Comparison of ENCODE assay signal across 28 cellular contexts in genomic region chr5:41213340-41213739, GRCh38. TPM values are rescaled to one million over a fixed set of nuclear protein-coding genes. Genes with fewer than 3 reads are reported as not detected.
DNase-seq lines count a peak whose midpoint lies in the region; ATAC-seq and TF ChIP-seq lines count a peak whose summit lies in the region.
"Had no signal": no experiment of that assay in that cellular context is flagged by ENCODE, and none has a peak within 500 bp of the region (broad histone marks: within the 10 kb centered on the region; RNA-seq: fewer than 3 reads in every experiment).

Gene C6, minus strand, starts transcription at chr5:41213532. Its CDS starts 10,302 bp downstream, at chr5:41203230.

- H3K4me3 Mint-ChIP-seq in progenitor cell of endocrine pancreas (ENCODE audit: low read depth) = no peak within 1 kb of the TSS
- H3K4me3 Mint-ChIP-seq: activated CD4-positive, alpha-beta T cell treated with anti-CD3 and anti-CD28 coated beads for 36 hours; activated CD8-positive, alpha-beta T cell treated with anti-CD3 and anti-CD28 coated beads for 36 hours; activated T-helper 17 cell treated with anti-CD3 and anti-CD28 coated beads, Interleukin-2, amount 50 U/mL, for 72 hours; CD4-positive, CD25-positive, alpha-beta regulatory T cell; H9; natural killer cell; stimulated activated naive CD8-positive, alpha-beta T cell treated with anti-CD3 and anti-CD28 coated beads, Interleukin-15, Interleukin-2, amounts not matched to agents 100 ng/mL and 50 ng/mL, for 24 hours had no signal

- ATAC-seq in Right ventricle myocardium superior (ENCODE audit: poor library complexity) (peak; percentile 94), left colon (peak; percentile 93), HG03196 (IDR thresholded peaks at IDR 0.05; ENCODE audit: unreplicated experiment) (no peak), GM21367 (IDR thresholded peaks at IDR 0.05; ENCODE audit: unreplicated experiment) (no peak)
- ATAC-seq: activated CD4-positive, alpha-beta T cell treated with anti-CD3 and anti-CD28 coated beads for 36 hours; activated CD8-positive, alpha-beta T cell treated with anti-CD3 and anti-CD28 coated beads for 36 hours; activated T-helper 17 cell treated with anti-CD3 and anti-CD28 coated beads, Interleukin-2, amount 50 U/mL, for 72 hours; natural killer cell had no signal

- no peaks in the 10 kb centered on the region for H3K36me3 Mint-ChIP-seq in progenitor cell of endocrine pancreas (ENCODE audit: insufficient read depth)
- H3K36me3 Mint-ChIP-seq: CD4-positive, CD25-positive, alpha-beta regulatory T cell; natural killer cell had no signal

- H3K27me3 Mint-ChIP-seq in progenitor cell of endocrine pancreas = no peaks in the 10 kb centered on the region
- H3K27me3 Mint-ChIP-seq: activated CD8-positive, alpha-beta T cell treated with anti-CD3 and anti-CD28 coated beads for 36 hours; activated T-helper 17 cell treated with anti-CD3 and anti-CD28 coated beads, Interleukin-2, amount 50 U/mL, for 72 hours; CD4-positive, CD25-positive, alpha-beta regulatory T cell; stimulated activated naive CD8-positive, alpha-beta T cell treated with anti-CD3 and anti-CD28 coated beads, Interleukin-15, Interleukin-2, amounts not matched to agents 100 ng/mL and 50 ng/mL, for 24 hours had no signal

- peaks cover 18% of the 10 kb centered on the region for H3K4me1 Mint-ChIP-seq in progenitor cell of endocrine pancreas (ENCODE audit: low read depth)
- H3K4me1 Mint-ChIP-seq: activated CD4-positive, alpha-beta T cell treated with anti-CD3 and anti-CD28 coated beads for 36 hours; activated T-helper 17 cell treated with anti-CD3 and anti-CD28 coated beads, Interleukin-2, amount 50 U/mL, for 72 hours; CD4-positive, CD25-positive, alpha-beta regulatory T cell; H9; natural killer cell had no signal

- DNase-seq in HuH-7.5 (ENCODE audit: low spot score) (peak; percentile 8), Right ventricle myocardium superior (no peak), left colon (no peak), progenitor cell of endocrine pancreas (ENCODE audit: low spot score, unreplicated experiment) (no peak), NK-92 (lab: John Stamatoyannopoulos, UW; ENCODE audit: unreplicated experiment) (no peak)
- DNase-seq in stimulated activated CD8-positive, alpha-beta memory T cell treated with anti-CD3 and anti-CD28 coated beads, Interleukin-4, amount 100 ng/mL, for 48 hours = no peak
- DNase-seq: activated CD4-positive, alpha-beta T cell treated with anti-CD3 and anti-CD28 coated beads for 36 hours; activated CD8-positive, alpha-beta T cell treated with anti-CD3 and anti-CD28 coated beads for 36 hours; activated naive CD4-positive, alpha-beta T cell treated with anti-CD3 and anti-CD28 coated beads, Interleukin-2, amount 50 U/mL, for 16 hours; AML-193; CD4-positive, CD25-positive, alpha-beta regulatory T cell; effector CD4-positive, alpha-beta T cell; H9; natural killer cell; NCI-H146; NCI-H774; occipital lobe; spleen; stimulated activated CD4-positive, alpha-beta T cell treated with anti-CD3 and anti-CD28 coated beads, Interleukin-2, amount 100 ng/mL, for 24 hours; T1000; uterus had no signal

- H3K27ac Mint-ChIP-seq in progenitor cell of endocrine pancreas = peak within 1 kb of the TSS; percentile 4
- H3K27ac Mint-ChIP-seq: activated CD4-positive, alpha-beta T cell treated with anti-CD3 and anti-CD28 coated beads for 36 hours; activated CD8-positive, alpha-beta T cell treated with anti-CD3 and anti-CD28 coated beads for 36 hours; activated T-helper 17 cell treated with anti-CD3 and anti-CD28 coated beads, Interleukin-2, amount 50 U/mL, for 72 hours; CD4-positive, CD25-positive, alpha-beta regulatory T cell; H9; natural killer cell; stimulated activated naive CD8-positive, alpha-beta T cell treated with anti-CD3 and anti-CD28 coated beads, Interleukin-15, Interleukin-2, amounts not matched to agents 100 ng/mL and 50 ng/mL, for 24 hours had no signal

- H3K9me3 Mint-ChIP-seq in progenitor cell of endocrine pancreas (ENCODE audit: low read depth) = peaks cover 6% of the 10 kb centered on the region
- H3K9me3 Mint-ChIP-seq: activated CD8-positive, alpha-beta T cell treated with anti-CD3 and anti-CD28 coated beads for 36 hours; stimulated activated naive CD8-positive, alpha-beta T cell treated with anti-CD3 and anti-CD28 coated beads, Interleukin-15, Interleukin-2, amounts not matched to agents 100 ng/mL and 50 ng/mL, for 24 hours had no signal

- intact Hi-C loops in Right ventricle myocardium superior (cut with DNase I) (no loop called here), left colon (cut with DNase I, micrococcal nuclease) (no loop called here)

- no peak for TF ChIP-seq CTCF in progenitor cell of endocrine pancreas (IDR thresholded peaks at IDR 0.05; ENCODE audit: unreplicated experiment)

RNA-seq across cellular contexts. Expression of gene C6, which starts in this region (rescaled TPM):
- total RNA-seq in Right ventricle myocardium superior (90.3 TPM), left colon (1 to 10 TPM in 1 of 2 donors, under 1 TPM in 1; 0.92 to 1.0 TPM), progenitor cell of endocrine pancreas (0.74 and 0.95 TPM in 2 replicates)
- total RNA-seq: activated CD4-positive, alpha-beta T cell treated with anti-CD3 and anti-CD28 coated beads for 36 hours; activated CD8-positive, alpha-beta T cell treated with anti-CD3 and anti-CD28 coated beads for 36 hours; activated T-helper 17 cell treated with anti-CD3 and anti-CD28 coated beads, Interleukin-2, amount 50 U/mL, for 72 hours; bronchial epithelial cell; CD4-positive, CD25-positive, alpha-beta regulatory T cell; H9; LHCN-M2; natural killer cell; occipital lobe; SJSA1 had no signal

Comparison
In these comparisons a context has a peak if more than half of its experiments do, and no peak if none do; other contexts are left out.
1. RNA of gene C6 (total RNA-seq): 90.3 TPM in Right ventricle myocardium superior (single experiment); 0.92 to 1.0 TPM in left colon and 0.74 to 0.95 TPM in progenitor cell of endocrine pancreas; every median in the first group is over 10 times any median in the second.
2. ATAC-seq: peak in Right ventricle myocardium superior (single experiment) and left colon (single experiment); none in HG03196 (single experiment) and GM21367 (single experiment).